ENCODE assay signal across 11 cellular contexts in genomic region chr2:65017335-65017734, GRCh38. TPM values are rescaled to one million over a fixed set of nuclear protein-coding genes. Genes with fewer than 3 reads are reported as not detected.
DNase-seq lines count a peak whose midpoint lies in the region; ATAC-seq, FAIRE-seq and TF ChIP-seq lines count a peak whose summit lies in the region.
"Had no signal": no experiment of that assay in that cellular context is flagged by ENCODE, and none has a peak within 500 bp of the region (broad histone marks: within the 10 kb centered on the region; RNA-seq: fewer than 3 reads in every experiment).

No MANE protein-coding gene starts in this region.

- CTCF ChIA-PET in H1 (lab: Charles Lee; ENCODE audit: partially characterized antibody) (interaction anchor here (0.6 to 2.5 kb wide), 20 partner anchors 8 to 159 kb away, joined by 3 to 14 read pairs (median 4); partner anchors contain the start of gene CEP68), HEK293T (lab: Yijun Ruan, JAX) (no interaction called here)
- CTCF ChIA-PET in naive thymus-derived CD4-positive, alpha-beta T cell (lab: Charles Lee) = no interaction called here
- CTCF ChIA-PET in CD8-positive, alpha-beta T cell (lab: Charles Lee) = interaction anchor here (0.8 to 1.5 kb wide), 3 partner anchors 14 to 24 kb away, joined by 3 to 6 read pairs (median 4); no protein-coding TSS in a partner anchor

- 87% methylated on average over 4 of the region's 4 CpGs; no CpG with 5 or more reads in 1 of the 2 experiments for WGBS in H1 (ENCODE audit: extremely low coverage in 1 of 2, insufficient coverage in 1 of 2, insufficient read length in 1 of 2, insufficient replicate concordance in 2 of 2, low coverage in 1 of 2, low lambda C conversion rate in 2 of 2, missing lambda C conversion rate in 1 of 2), 2 experiments

- no peak overlapping the region for H2AFZ ChIP-seq in H1 (ENCODE audit: low read length)

- TF ChIP-seq EP300 in H1 (IDR thresholded peaks at IDR 0.05; ENCODE audit: borderline replicate concordance in 1 of 2, low read depth in 2 of 2, low read length in 2 of 2) = no peak

- peaks cover 0 to 24% (median 10%) of the 10 kb centered on the region in 7 donors for H3K4me1 Mint-ChIP-seq in naive thymus-derived CD4-positive, alpha-beta T cell
- peaks cover 12% of the 10 kb centered on the region for H3K4me1 Mint-ChIP-seq in CD8-positive, alpha-beta T cell (ENCODE audit: low read depth)

- H3K79me2 ChIP-seq in H1 (ENCODE audit: control insufficient read depth in 1 of 2, insufficient read depth in 2 of 2, low read length in 2 of 2) = no peaks in the 10 kb centered on the region

- H3K9ac ChIP-seq in H1 (replicated peaks in 1 of 4; ENCODE audit: extremely low read depth in 1 of 4, low read depth in 3 of 4, low read length in 3 of 4) = no peak overlapping the region

- peak; percentile 64 for ATAC-seq in naive thymus-derived CD4-positive, alpha-beta T cell
- ATAC-seq in GM21447 (IDR thresholded peaks at IDR 0.05; ENCODE audit: unreplicated experiment) = no peak
- no peak for ATAC-seq in HG03432 (IDR thresholded peaks at IDR 0.05; ENCODE audit: unreplicated experiment)
- ATAC-seq in CD8-positive, alpha-beta T cell = no peak

- DNase-seq in GDM1 (lab: John Stamatoyannopoulos, UW) = peak; percentile 60
- peak; percentile 88 for DNase-seq in NOMO-1 treated with dmso at 0.1 percent for 144 hours (lab: John Stamatoyannopoulos, UW; ENCODE audit: unreplicated experiment)
- DNase-seq in H1 (ENCODE audit: low read depth in 1 of 2, low spot score in 2 of 2) = no peak
- DNase-seq in naive thymus-derived CD4-positive, alpha-beta T cell = no peak
- no peak for DNase-seq in HEK293T (ENCODE audit: extremely low spot score)
- DNase-seq in CD8-positive, alpha-beta T cell = no peak
- DNase-seq: HFFc6; stimulated activated CD4-positive, alpha-beta T cell treated with anti-CD3 and anti-CD28 coated beads, Interleukin-2, amount 100 ng/mL, for 24 hours had no signal

- TF ChIP-seq RAD21 in H1 (IDR thresholded peaks at IDR 0.05 in 1 of 2, conservative IDR thresholded peaks at IDR 0.05 in 1 of 2; ENCODE audit: low read depth in 2 of 2, low read length in 2 of 2) = peak; percentile 29 to 51; a peak in 3 of 4 replicates

- peaks cover 2 to 3% of the 10 kb centered on the region in 2 experiments for H4K20me1 ChIP-seq in H1 (replicated peaks in 1 of 2; ENCODE audit: control insufficient read depth in 1 of 2, insufficient read depth in 2 of 2, low read length in 2 of 2)

- H4K8ac ChIP-seq in H1 (ENCODE audit: extremely low read depth, insufficient read depth, low read length) = no peak overlapping the region

- H2BK5ac ChIP-seq in H1 (ENCODE audit: low read depth, low read length) = no peak overlapping the region

- no peak overlapping the region for H2AK5ac ChIP-seq in H1 (ENCODE audit: low read depth, low read length)

- no peak overlapping the region for H3K18ac ChIP-seq in H1 (ENCODE audit: extremely low read depth, low read length)

- no peak overlapping the region for H3K4me3 ChIP-seq in H1 (ENCODE audit: extremely low read depth in 1 of 4, insufficient read depth in 2 of 4, low read depth in 3 of 4, low read length in 4 of 4)
- H3K4me3 ChIP-seq in naive thymus-derived CD4-positive, alpha-beta T cell (ENCODE audit: low read length) = no peak overlapping the region
- no peak overlapping the region for H3K4me3 ChIP-seq in CD8-positive, alpha-beta T cell (ENCODE audit: low read depth, low read length)

- no peaks in the 10 kb centered on the region for H3K27me3 Mint-ChIP-seq in naive thymus-derived CD4-positive, alpha-beta T cell
- no peaks in the 10 kb centered on the region for H3K27me3 Mint-ChIP-seq in CD8-positive, alpha-beta T cell (ENCODE audit: low read depth)

- H2BK15ac ChIP-seq in H1 (ENCODE audit: low read length) = no peak overlapping the region

- H2BK12ac ChIP-seq in H1 (ENCODE audit: low read depth, low read length) = no peak overlapping the region

- H3K79me1 ChIP-seq in H1 (ENCODE audit: low read depth, low read length) = peaks cover 2% of the 10 kb centered on the region; the same call in 1 of the 2 replicates

- intact Hi-C loops in naive thymus-derived CD4-positive, alpha-beta T cell (cut with micrococcal nuclease) = loop anchor here in 1 of 2 donors (1.0 kb wide), 1 partner anchor 23 kb away; no protein-coding TSS in a partner anchor
- intact Hi-C loops in CD8-positive, alpha-beta T cell (cut with DNase I, micrococcal nuclease) = no loop called here

- H3K23ac ChIP-seq in H1 (ENCODE audit: insufficient read length) = no peak overlapping the region

- no peaks in the 10 kb centered on the region for H3K23me2 ChIP-seq in H1 (ENCODE audit: low read depth, low read length)

- no peak overlapping the region for H2BK20ac ChIP-seq in H1 (ENCODE audit: low read length)

- no peak overlapping the region for H3K4me3 Mint-ChIP-seq in naive thymus-derived CD4-positive, alpha-beta T cell
- no peak overlapping the region for H3K4me3 Mint-ChIP-seq in CD8-positive, alpha-beta T cell
- H3K4me3 Mint-ChIP-seq: HFFc6; T-helper 1 cell treated with Interleukin-12 subunit alpha and Interleukin-12 subunit beta and Interleukin-4 antibody, amounts not matched to agents 30 μg/mL and 1 μg/mL, for 36 hours had no signal

- no peak overlapping the region for H2BK120ac ChIP-seq in H1 (replicated peaks; ENCODE audit: low read depth, low read length)

- no peaks in the 10 kb centered on the region for H3K36me3 ChIP-seq in H1 (ENCODE audit: control insufficient read depth in 2 of 4, insufficient read depth in 4 of 4, low read length in 3 of 4)
- H3K36me3 ChIP-seq in naive thymus-derived CD4-positive, alpha-beta T cell (ENCODE audit: control insufficient read depth in 2 of 3, insufficient read depth in 3 of 3, low read length in 3 of 3) = no peaks in the 10 kb centered on the region
- H3K36me3 ChIP-seq in CD8-positive, alpha-beta T cell (ENCODE audit: insufficient read depth, low read length) = no peaks in the 10 kb centered on the region

- no peak overlapping the region for H3K4me2 ChIP-seq in H1 (ENCODE audit: insufficient read depth in 1 of 2, low read depth in 2 of 2, low read length in 2 of 2)

- no peaks in the 10 kb centered on the region for H3K27me3 ChIP-seq in H1 (replicated peaks in 1 of 4; ENCODE audit: control insufficient read depth in 3 of 4, extremely low read depth in 1 of 4, insufficient read depth in 3 of 4, low read length in 3 of 4)
- no peaks in the 10 kb centered on the region for H3K27me3 ChIP-seq in naive thymus-derived CD4-positive, alpha-beta T cell (ENCODE audit: control insufficient read depth in 2 of 2, insufficient read depth in 2 of 2, low read length in 2 of 2)
- H3K27me3 ChIP-seq in CD8-positive, alpha-beta T cell (ENCODE audit: insufficient read depth, low read length) = no peaks in the 10 kb centered on the region

- TF ChIP-seq CTCF in H1 (IDR thresholded peaks at IDR 0.05; ENCODE audit: control extremely low read depth in 1 of 3, insufficient read depth in 1 of 3, low read depth in 1 of 3, low read length in 3 of 3) = peak; percentile 30 to 43 (median 40)
- TF ChIP-seq CTCF in CD8-positive, alpha-beta T cell (IDR thresholded peaks at IDR 0.05) = no peak

- H3K9me3 Mint-ChIP-seq in naive thymus-derived CD4-positive, alpha-beta T cell = no peaks in the 10 kb centered on the region
- H3K9me3 Mint-ChIP-seq in CD8-positive, alpha-beta T cell = no peaks in the 10 kb centered on the region
- H3K9me3 Mint-ChIP-seq: HFFc6; T-helper 1 cell treated with Interleukin-12 subunit alpha and Interleukin-12 subunit beta and Interleukin-4 antibody, amounts not matched to agents 30 μg/mL and 1 μg/mL, for 36 hours had no signal

- H3K56ac ChIP-seq in H1 (replicated peaks; ENCODE audit: insufficient read length, low read depth, low read length) = no peak overlapping the region

- no peak overlapping the region for H3K27ac ChIP-seq in H1 (ENCODE audit: low read depth, low read length)
- no peak overlapping the region for H3K27ac ChIP-seq in naive thymus-derived CD4-positive, alpha-beta T cell (ENCODE audit: low read depth, low read length)
- no peak overlapping the region for H3K27ac ChIP-seq in CD8-positive, alpha-beta T cell (ENCODE audit: low read depth, low read length)

- H3K36me3 Mint-ChIP-seq in naive thymus-derived CD4-positive, alpha-beta T cell = peaks cover 4 to 32% (median 12%) of the 10 kb centered on the region in 5 donors
- H3K36me3 Mint-ChIP-seq in CD8-positive, alpha-beta T cell = peaks cover 22% of the 10 kb centered on the region

- POLR2A ChIA-PET in H1 (lab: Charles Lee; ENCODE audit: partially characterized antibody) = interaction anchor here (1.0 to 1.2 kb wide), 4 partner anchors 9 to 559 kb away, joined by 3 to 5 read pairs (median 4); no protein-coding TSS in a partner anchor
- POLR2A ChIA-PET in naive thymus-derived CD4-positive, alpha-beta T cell (lab: Charles Lee) = no interaction called here
- POLR2A ChIA-PET in HEK293T (lab: Yijun Ruan, JAX) = no interaction called here
- POLR2A ChIA-PET in CD8-positive, alpha-beta T cell (lab: Charles Lee) = no interaction called here

- H3K4ac ChIP-seq in H1 (replicated peaks; ENCODE audit: insufficient read length, low read depth, low read length) = no peak overlapping the region

- no peak overlapping the region for H4K5ac ChIP-seq in H1 (ENCODE audit: insufficient read length, low read depth, low read length)

- H3K27ac Mint-ChIP-seq in naive thymus-derived CD4-positive, alpha-beta T cell = no peak overlapping the region
- no peak overlapping the region for H3K27ac Mint-ChIP-seq in CD8-positive, alpha-beta T cell
- H3K27ac Mint-ChIP-seq: HFFc6 had no signal

- no peaks in the 10 kb centered on the region for H3K9me3 ChIP-seq in H1 (ENCODE audit: insufficient read depth in 2 of 2, low read depth in 1 of 2, low read length in 1 of 2)
- no peaks in the 10 kb centered on the region for H3K9me3 ChIP-seq in naive thymus-derived CD4-positive, alpha-beta T cell (ENCODE audit: control insufficient read depth in 2 of 3, low read length in 3 of 3)
- H3K9me3 ChIP-seq in CD8-positive, alpha-beta T cell (ENCODE audit: low read length) = no peaks in the 10 kb centered on the region

- FAIRE-seq in H1 (lab: Jason Lieb, UNC) = no peak

- no peak for TF ChIP-seq POLR2A in H1 (IDR thresholded peaks at IDR 0.05; ENCODE audit: control extremely low read depth in 1 of 2, low read depth in 2 of 2, low read length in 2 of 2)

- H3K4me1 ChIP-seq in H1 (replicated peaks in 1 of 4; ENCODE audit: control insufficient read depth in 3 of 4, insufficient read depth in 4 of 4, low read length in 3 of 4) = peaks cover 0 to 3% (median 2%) of the 10 kb centered on the region in 4 experiments; a peak in 4 of 7 replicates
- H3K4me1 ChIP-seq in naive thymus-derived CD4-positive, alpha-beta T cell (ENCODE audit: control insufficient read depth in 2 of 2, insufficient read depth in 2 of 2, low read length in 2 of 2) = no peaks in the 10 kb centered on the region
- no peaks in the 10 kb centered on the region for H3K4me1 ChIP-seq in CD8-positive, alpha-beta T cell (ENCODE audit: insufficient read depth, low read length)

- no peak overlapping the region for H3K14ac ChIP-seq in H1 (ENCODE audit: insufficient read length)

- H4K91ac ChIP-seq in H1 (replicated peaks; ENCODE audit: insufficient read length, low read length) = no peak overlapping the region

RNA-seq across cellular contexts. Expression of gene SLC1A4, which starts 28.1 kb away (rescaled TPM):
- total RNA-seq in H1 (2021; fragmentation: NEBNext Ultra II Directional; extraction: Animal tissue kit (Norgen Biotek cat#: 25700)) = 0.57 and 0.86 TPM in 2 replicates
- polyA plus RNA-seq in H1 (2011; rRNA removed) = 0.44 and 0.71 TPM in 2 replicates
- 0.54 TPM for polyA plus RNA-seq in H1 (2011; cell fraction: cytosol; rRNA removed)
- polyA plus RNA-seq in H1 (2011; cell fraction: nucleus; rRNA removed) = 0.93 TPM
- 0.47 to 0.60 TPM (median 0.50 TPM) in 4 replicates for polyA plus RNA-seq in H1 (2012, experiment 1 of 2)
- 0.39 TPM for polyA plus RNA-seq in H1 (2012, experiment 2 of 2)
- polyA plus RNA-seq in H1 (2013, experiment 1 of 2) = 0.30 TPM
- 0.28 TPM for polyA plus RNA-seq in H1 (2013, experiment 2 of 2)
- polyA minus RNA-seq in H1 (2011; rRNA and poly(A)+ RNA removed) = 0.76 and 0.85 TPM in 2 replicates
- 0.37 TPM for polyA minus RNA-seq in H1 (2011; cell fraction: cytosol; rRNA and poly(A)+ RNA removed)
- polyA minus RNA-seq in H1 (2011; cell fraction: nucleus; rRNA and poly(A)+ RNA removed) = 1.1 TPM
- 10 to 100 TPM in 1 of 5 experiments, 1 to 10 TPM in 4; 1.1 to 34.5 (median 2.2) TPM for total RNA-seq in naive thymus-derived CD4-positive, alpha-beta T cell
- polyA plus RNA-seq in naive thymus-derived CD4-positive, alpha-beta T cell = under 1 TPM in 1 of 2 donors, not detected in 1; 0.33 TPM
- total RNA-seq in CD8-positive, alpha-beta T cell = 1 to 10 TPM; 3.1 to 4.2 TPM

RNA-seq across cellular contexts. Expression of gene CEP68, which starts 38.9 kb away (rescaled TPM):
- 22.5 and 23.2 TPM in 2 replicates for total RNA-seq in H1 (2021; fragmentation: NEBNext Ultra II Directional; extraction: Animal tissue kit (Norgen Biotek cat#: 25700))
- polyA plus RNA-seq in H1 (2011; rRNA removed) = 24.7 and 35.5 TPM in 2 replicates
- 20.4 TPM for polyA plus RNA-seq in H1 (2011; cell fraction: cytosol; rRNA removed)
- polyA plus RNA-seq in H1 (2011; cell fraction: nucleus; rRNA removed) = 40.5 TPM
- polyA plus RNA-seq in H1 (2012, experiment 1 of 2) = 16.9 to 20.7 TPM (median 18.1 TPM) in 4 replicates
- 6.4 TPM for polyA plus RNA-seq in H1 (2012, experiment 2 of 2)
- 13.5 TPM for polyA plus RNA-seq in H1 (2013, experiment 1 of 2)
- 12.5 TPM for polyA plus RNA-seq in H1 (2013, experiment 2 of 2)
- polyA minus RNA-seq in H1 (2011; rRNA and poly(A)+ RNA removed) = 34.2 and 41.1 TPM in 2 replicates
- polyA minus RNA-seq in H1 (2011; cell fraction: cytosol; rRNA and poly(A)+ RNA removed) = 15.8 TPM
- 40.5 TPM for polyA minus RNA-seq in H1 (2011; cell fraction: nucleus; rRNA and poly(A)+ RNA removed)
- 10 to 100 TPM in 4 of 5 experiments, 1 to 10 TPM in 1; 8.5 to 52.0 (median 20.8) TPM for total RNA-seq in naive thymus-derived CD4-positive, alpha-beta T cell
- 10 to 100 TPM; 25.6 to 36.0 TPM for polyA plus RNA-seq in naive thymus-derived CD4-positive, alpha-beta T cell
- total RNA-seq in CD8-positive, alpha-beta T cell = 10 to 100 TPM; 19.9 to 20.5 TPM

Comparison
In these comparisons a context has a peak if more than half of its experiments do, and no peak if none do; other contexts are left out.
1. DNase-seq: peak in GDM1 (single experiment) and NOMO-1 treated with dmso at 0.1 percent for 144 hours (single experiment); none in H1 (0 of 2), naive thymus-derived CD4-positive, alpha-beta T cell (0 of 9), HEK293T (single experiment) and CD8-positive, alpha-beta T cell (0 of 7).
2. CTCF ChIA-PET loops: an anchor here in H1 (0.6 to 2.5 kb wide) and CD8-positive, alpha-beta T cell (0.8 to 1.5 kb wide); none called in naive thymus-derived CD4-positive, alpha-beta T cell and HEK293T.